18 cellular contexts compared by ENCODE assay signal in the genomic region with DNA sequence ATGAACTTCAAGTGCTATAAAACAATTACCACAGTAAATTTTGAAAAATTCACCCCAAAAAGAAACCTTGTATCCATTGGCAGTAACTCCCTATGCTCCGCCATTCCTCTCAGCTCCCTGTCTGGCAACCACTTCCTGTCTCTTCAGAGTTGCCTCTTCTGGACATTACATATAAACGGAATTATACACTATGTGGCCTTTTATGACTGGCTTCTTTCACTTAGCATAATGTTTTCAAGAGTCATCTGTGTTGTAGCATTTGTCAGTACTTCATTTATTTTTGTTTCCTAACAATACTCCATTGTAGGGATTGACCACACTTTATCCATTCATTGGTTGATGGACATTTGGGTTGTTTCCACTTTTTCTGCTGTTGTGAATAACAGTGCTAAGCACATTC. TPM values are rescaled to one million over a fixed set of nuclear protein-coding genes. Genes with fewer than 3 reads are reported as not detected.
A peak's percentile ranks its signal among the peaks of the same experiment; 100 is the strongest.
DNase-seq lines count a peak whose midpoint lies in the region; ATAC-seq, FAIRE-seq and TF ChIP-seq lines count a peak whose summit lies in the region.
"Had no signal": no experiment of that assay in that cellular context is flagged by ENCODE, and none has a peak within 500 bp of the region (broad histone marks: within the 10 kb centered on the region; RNA-seq: fewer than 3 reads in every experiment).

No MANE protein-coding gene starts in this region.

- peaks cover 31% of the 10 kb centered on the region for H3K4me1 ChIP-seq in GM12878 (ENCODE audit: control insufficient read depth, insufficient read depth, low read length)
- H3K4me1 ChIP-seq in effector memory CD4-positive, alpha-beta T cell (ENCODE audit: control insufficient read depth, insufficient read depth, low read length, poor library complexity, severe bottlenecking), result peaks cover 27% of the 10 kb centered on the region

- DNase-seq in activated T-cell treated with anti-CD3 and anti-CD28 coated beads, Interleukin-2, amount 50 U/mL, for 24 hours, result no peak
- DNase-seq in activated T-cell treated with anti-CD3 and anti-CD28 coated beads for 4 hours (no peak), GM19239 (ENCODE audit: insufficient read length, low spot score) (no peak), GM12878 (ENCODE audit: low read depth, low spot score) (no peak), putamen (ENCODE audit: low spot score) (peak; percentile 38), SHP77 treated with DMSO at 0.1 percent for 48 hours (lab: John Stamatoyannopoulos, UW) (no peak)
- DNase-seq in effector memory CD4-positive, alpha-beta T cell, result no peak
- DNase-seq: DMS 273 treated with DMSO at 0.1 percent for 48 hours, NCI-H1105 treated with DMSO at 0.1 percent for 48 hours, NCI-H1694 treated with DMSO at 0.1 percent for 48 hours, NCI-H345, NCI-H69, OCI-M1, RPMI8226 had no signal

- no peak overlapping the region for H3K4me3 ChIP-seq in GM12878
- H3K4me3 ChIP-seq in effector memory CD4-positive, alpha-beta T cell (ENCODE audit: insufficient read depth, low read depth, low read length, poor library complexity, severe bottlenecking), result no peak overlapping the region
- H3K4me3 ChIP-seq: BLaER1 treated with 17β-estradiol and CSF1 and Interleukin-3, amounts not matched to agents 10 nM and 100 nM; SJCRH30 had no signal

- no peaks in the 10 kb centered on the region for H3K9me3 Mint-ChIP-seq in activated T-cell treated with anti-CD3 and anti-CD28 coated beads, Interleukin-2, amount 50 U/mL, for 24 hours

- POLR2A ChIA-PET in GM12878 (lab: Charles Lee), result interaction anchor here (1.3 to 3.6 kb wide), 2 partner anchors 40 to 44 kb away, joined by 6 to 22 read pairs; no protein-coding TSS in a partner anchor

- H3K27me3 Mint-ChIP-seq in activated T-cell treated with anti-CD3 and anti-CD28 coated beads, Interleukin-2, amount 50 U/mL, for 24 hours, result no peaks in the 10 kb centered on the region

- H3K27me3 ChIP-seq in GM12878 (replicated peaks in 1 of 2; ENCODE audit: control insufficient read depth in 2 of 2, insufficient read depth in 2 of 2, low read length in 1 of 2), result no peaks in the 10 kb centered on the region
- H3K27me3 ChIP-seq in effector memory CD4-positive, alpha-beta T cell (replicated peaks; ENCODE audit: control insufficient read depth, insufficient read depth, low read length, poor library complexity, severe bottlenecking), result no peaks in the 10 kb centered on the region
- H3K27me3 ChIP-seq: BLaER1 treated with 17β-estradiol and CSF1 and Interleukin-3, amounts not matched to agents 10 nM and 100 nM; SJCRH30 had no signal

- in situ Hi-C loops in GM12878 (cut with MboI), result no loop called here

- ATAC-seq in GM12878 (no peak), HG03354 (IDR thresholded peaks at IDR 0.05; ENCODE audit: poor library complexity, severe bottlenecking, unreplicated experiment) (no peak)

- TF ChIP-seq EP300 in GM12878 (IDR thresholded peaks at IDR 0.05; ENCODE audit: borderline replicate concordance in 1 of 2, control insufficient read depth in 1 of 2, low read depth in 2 of 2, low read length in 2 of 2), result no peak

- CTCF ChIA-PET in GM12878 (lab: Yijun Ruan, JAX), result no interaction called here

- TF ChIP-seq CTCF in GM12878 (IDR thresholded peaks at IDR 0.05 in 2 of 3, conservative IDR thresholded peaks at IDR 0.05 in 1 of 3; ENCODE audit: control insufficient read depth in 2 of 3, extremely low read depth in 1 of 3, insufficient read depth in 1 of 3, low read depth in 3 of 3, low read length in 3 of 3), result no peak

- no peaks in the 10 kb centered on the region for H3K79me2 ChIP-seq in GM12878 (ENCODE audit: control insufficient read depth, insufficient read depth, low read length)

- RAD21 ChIA-PET in GM12878 (lab: Charles Lee; ENCODE audit: unreplicated experiment), result interaction anchor here (2.5 kb wide), 1 partner anchor 65 kb away, joined by 39 read pairs; no protein-coding TSS in a partner anchor

- SMC1A ChIA-PET in GM12878 (lab: Charles Lee; ENCODE audit: uncharacterized antibody, unreplicated experiment), result interaction anchor here (1.0 to 2.9 kb wide), 3 partner anchors 8 to 59 kb away, joined by 3 to 84 read pairs (median 4); no protein-coding TSS in a partner anchor

- peak; percentile 68 for FAIRE-seq in GM19239 (lab: Jason Lieb, UNC)
- no peak for FAIRE-seq in GM12878 (lab: Jason Lieb, UNC)
- FAIRE-seq: HTR-8/SVneo had no signal

- no peak for TF ChIP-seq POLR2A in GM12878 (IDR thresholded peaks at IDR 0.05; ENCODE audit: low read depth, low read length)

- BruUV-seq in GM12878 (replicated peaks; lab: Mats Ljungman, UMichigan), result no TSS peak

- no peak for TF ChIP-seq RAD21 in GM12878 (IDR thresholded peaks at IDR 0.05; ENCODE audit: insufficient read depth, low read depth, low read length)

- H3K4me3 Mint-ChIP-seq in activated T-cell treated with anti-CD3 and anti-CD28 coated beads, Interleukin-2, amount 50 U/mL, for 24 hours, result no peak overlapping the region

- no peak overlapping the region for H2AFZ ChIP-seq in GM12878 (ENCODE audit: control insufficient read depth, low read depth, low read length)

- intact Hi-C loops in GM12878 (cut with micrococcal nuclease; ENCODE audit: unreplicated experiment), result loop anchor here (5.0 kb wide), 1 partner anchor 92 kb away; a partner anchor contains a TSS

- peaks cover 38% of the 10 kb centered on the region for H3K4me1 Mint-ChIP-seq in activated T-cell treated with anti-CD3 and anti-CD28 coated beads, Interleukin-2, amount 50 U/mL, for 24 hours (ENCODE audit: low read depth)

- H3K27ac ChIP-seq in GM12878 (ENCODE audit: control insufficient read depth, insufficient read depth), result no peak overlapping the region
- no peak overlapping the region for H3K27ac ChIP-seq in effector memory CD4-positive, alpha-beta T cell (ENCODE audit: insufficient read depth, low read length, poor library complexity, severe bottlenecking)
- H3K27ac ChIP-seq: BLaER1 treated with 17β-estradiol and CSF1 and Interleukin-3, amounts not matched to agents 10 nM and 100 nM; SJCRH30 had no signal

- H3K9me3 ChIP-seq in GM12878 (replicated peaks; ENCODE audit: control insufficient read depth, insufficient read depth, low read length), result no peaks in the 10 kb centered on the region
- H3K9me3 ChIP-seq in effector memory CD4-positive, alpha-beta T cell (ENCODE audit: control insufficient read depth, low read length), result no peaks in the 10 kb centered on the region
- H3K9me3 ChIP-seq: BLaER1 treated with 17β-estradiol and CSF1 and Interleukin-3, amounts not matched to agents 10 nM and 100 nM; SJCRH30 had no signal

- no peak overlapping the region for H3K4me2 ChIP-seq in GM12878 (ENCODE audit: control insufficient read depth, insufficient read depth)
- H3K4me2 ChIP-seq: BLaER1 treated with 17β-estradiol and CSF1 and Interleukin-3, amounts not matched to agents 10 nM and 100 nM had no signal

- peak overlapping the region; percentile 57 for H3K27ac Mint-ChIP-seq in activated T-cell treated with anti-CD3 and anti-CD28 coated beads, Interleukin-2, amount 50 U/mL, for 24 hours

- peaks cover 5% of the 10 kb centered on the region for H3K36me3 Mint-ChIP-seq in activated T-cell treated with anti-CD3 and anti-CD28 coated beads, Interleukin-2, amount 50 U/mL, for 24 hours (ENCODE audit: low read depth)

- no peaks in the 10 kb centered on the region for H4K20me1 ChIP-seq in GM12878 (ENCODE audit: control insufficient read depth, insufficient read depth)
- H4K20me1 ChIP-seq: BLaER1 treated with 17β-estradiol and CSF1 and Interleukin-3, amounts not matched to agents 10 nM and 100 nM had no signal

- H3K36me3 ChIP-seq in GM12878 (ENCODE audit: control insufficient read depth in 2 of 2, insufficient read depth in 2 of 2, low read length in 1 of 2), result no peaks in the 10 kb centered on the region; a peak in 1 of 4 replicates
- H3K36me3 ChIP-seq in effector memory CD4-positive, alpha-beta T cell (ENCODE audit: control insufficient read depth, insufficient read depth, low read length), result no peaks in the 10 kb centered on the region

- WGBS in GM12878 (ENCODE audit: insufficient coverage, insufficient replicate concordance, low lambda C conversion rate, missing lambda C conversion rate), result 74% methylated on average over 2 of the region's 2 CpGs

- no peak overlapping the region for H3K9ac ChIP-seq in GM12878 (ENCODE audit: control insufficient read depth, insufficient read depth, low read length)
- H3K9ac ChIP-seq: BLaER1 treated with 17β-estradiol and CSF1 and Interleukin-3, amounts not matched to agents 10 nM and 100 nM had no signal

TF ChIP-seq in GM12878, 131 proteins besides CTCF, POLR2A, EP300 and RAD21:
- peak; percentile 56; the same call in 1 of the 2 replicates for TF ChIP-seq EED (IDR thresholded peaks at IDR 0.05; ENCODE audit: low read depth)
- TF ChIP-seq, protein P1, sequence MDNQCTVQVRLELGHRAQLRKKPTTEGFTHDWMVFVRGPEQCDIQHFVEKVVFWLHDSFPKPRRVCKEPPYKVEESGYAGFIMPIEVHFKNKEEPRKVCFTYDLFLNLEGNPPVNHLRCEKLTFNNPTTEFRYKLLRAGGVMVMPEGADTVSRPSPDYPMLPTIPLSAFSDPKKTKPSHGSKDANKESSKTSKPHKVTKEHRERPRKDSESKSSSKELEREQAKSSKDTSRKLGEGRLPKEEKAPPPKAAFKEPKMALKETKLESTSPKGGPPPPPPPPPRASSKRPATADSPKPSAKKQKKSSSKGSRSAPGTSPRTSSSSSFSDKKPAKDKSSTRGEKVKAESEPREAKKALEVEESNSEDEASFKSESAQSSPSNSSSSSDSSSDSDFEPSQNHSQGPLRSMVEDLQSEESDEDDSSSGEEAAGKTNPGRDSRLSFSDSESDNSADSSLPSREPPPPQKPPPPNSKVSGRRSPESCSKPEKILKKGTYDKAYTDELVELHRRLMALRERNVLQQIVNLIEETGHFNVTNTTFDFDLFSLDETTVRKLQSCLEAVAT (IDR thresholded peaks at IDR 0.05), result no peak
- TF ChIP-seq RUNX3 (IDR thresholded peaks at IDR 0.05; ENCODE audit: low read length), result 0 out of 2 replicates have a peak, but pooled peaks have one; percentile 17

RNA-seq across cellular contexts. Expression of a gene that starts 50.1 kb away (rescaled TPM):
- total RNA-seq in GM12878 (2013; cell fraction: nucleolus; rRNA removed), result 100 and 101 TPM in 2 replicates
- total RNA-seq in GM12878 (2014; rRNA removed) (16.3 and 23.1 TPM in 2 replicates), GM12878 (2014; rRNA removed; fragmentation: Illumina TruSeq; extraction: Trizol) (23.4 and 25.4 TPM in 2 replicates), GM12878 (2021) (16.5 and 19.5 TPM in 2 replicates)
- polyA plus RNA-seq in GM12878 (2011; ENCODE audit: low read depth), result 7.2 TPM
- polyA plus RNA-seq in GM12878 (2011; rRNA removed) (49.9 and 77.7 TPM in 2 replicates), GM12878 (2014; fragmentation: Illumina TruSeq; extraction: Trizol) (27.3 and 33.7 TPM in 2 replicates), GM12878 (2014; fragmentation: Nextera tagmentation; extraction: Ambion mirVana) (10 to 100 TPM in 1 of 2 experiments, 1 to 10 TPM in 1; 7.7 to 11.4 TPM), GM12878 (2014; rRNA removed) (23.8 and 23.9 TPM in 2 replicates), GM12878 (2016; fragmentation: Nextera tagmentation; extraction: Ambion mirVana) (10 to 100 TPM; 41.8 to 44.2 TPM)
- polyA plus RNA-seq in GM12878 (2011; cell fraction: cytosol; rRNA removed), result 14.3 and 14.7 TPM in 2 replicates
- polyA plus RNA-seq in GM12878 (2011; cell fraction: nucleus; rRNA removed), result 65.4 and 73.5 TPM in 2 replicates
- 12.1 and 15.9 TPM in 2 replicates for polyA plus RNA-seq in GM12878 (2012)
- polyA minus RNA-seq in GM12878 (2011; rRNA and poly(A)+ RNA removed), result 22.0 and 27.0 TPM in 2 replicates
- polyA minus RNA-seq in GM12878 (2011; cell fraction: cytosol; rRNA and poly(A)+ RNA removed), result 10.0 and 11.5 TPM in 2 replicates
- 25.6 and 30.8 TPM in 2 replicates for polyA minus RNA-seq in GM12878 (2011; cell fraction: nucleus; rRNA and poly(A)+ RNA removed)
